In genomic region chr1:79193211-79194079, GRCh38 we compare ENCODE assay signal across 8 cellular contexts.
A peak's percentile ranks its signal among the peaks of the same experiment; 100 is the strongest.
DNase-seq lines count a peak whose midpoint lies in the region; ATAC-seq and TF ChIP-seq lines count a peak whose summit lies in the region.

No MANE protein-coding gene starts in this region.

- H3K9me3 ChIP-seq in RWPE2 (ENCODE audit: severe bottlenecking) (no peaks in the 10 kb centered on the region), mucosa of descending colon (no peaks in the 10 kb centered on the region), transverse colon (no peaks in the 10 kb centered on the region), stomach (no peaks in the 10 kb centered on the region)

- H3K4me3 ChIP-seq in RWPE2 (ENCODE audit: severe bottlenecking) (no peak overlapping the region), mucosa of descending colon (no peak overlapping the region), transverse colon (no peak overlapping the region), stomach (no peak overlapping the region)

- WGBS in transverse colon (ENCODE audit: low coverage in 1 of 2), 2 donors = 16 to 18% methylated on average over 5 to 7 of the region's 7 CpGs
- 25 to 32% (median 28%) methylated on average over 7 of the region's 7 CpGs for WGBS in stomach, 5 donors

- no peaks in the 10 kb centered on the region for H3K27me3 ChIP-seq in RWPE2 (ENCODE audit: insufficient read depth, poor library complexity, severe bottlenecking)
- H3K27me3 ChIP-seq in transverse colon = no peaks in the 10 kb centered on the region
- H3K27me3 ChIP-seq in stomach = no peaks in the 10 kb centered on the region

- TF ChIP-seq POLR2A in transverse colon (IDR thresholded peaks at IDR 0.05) (no peak), stomach (IDR thresholded peaks at IDR 0.05) (no peak)

- TF ChIP-seq EP300 in transverse colon (IDR thresholded peaks at IDR 0.05; ENCODE audit: low read depth) (no peak), stomach (IDR thresholded peaks at IDR 0.05) (no peak)

- intact Hi-C loops in mucosa of descending colon (cut with DNase I, micrococcal nuclease) = no loop called here
- intact Hi-C loops in transverse colon (cut with DNase I; ENCODE audit: low total_unique reads) = no loop called here
- intact Hi-C loops in stomach (cut with DNase I; ENCODE audit: low total_unique reads) = no loop called here

- DNase-seq in RWPE2 (ENCODE audit: low spot score) (no peak), mucosa of descending colon (no peak), mesenteric fat pad (ENCODE audit: low spot score) (no peak), transverse colon (no peak), NCI-H446 (lab: John Stamatoyannopoulos, UW) (no peak), stomach (no peak)

- in situ Hi-C loops in transverse colon (cut with MboI; ENCODE audit: low pct_ligation_motif_present in 1 of 4, low pct_unique_long_range_greater_than_20kb in 1 of 4, low sequenced_read_pairs in 3 of 4) = no loop called here

- ATAC-seq in GM19372 (IDR thresholded peaks at IDR 0.05; ENCODE audit: low read depth, unreplicated experiment) = peak; percentile 60
- ATAC-seq in HG03060 (IDR thresholded peaks at IDR 0.05; ENCODE audit: low read depth, unreplicated experiment) = peak; percentile 27
- ATAC-seq in RWPE2 (ENCODE audit: low read depth) = peak; percentile 97
- ATAC-seq in mucosa of descending colon = peak; percentile 41

- H3K4me1 ChIP-seq in RWPE2 (ENCODE audit: insufficient read depth, poor library complexity, severe bottlenecking) = peaks cover 20% of the 10 kb centered on the region
- H3K4me1 ChIP-seq in mucosa of descending colon (ENCODE audit: low read depth) = no peaks in the 10 kb centered on the region
- H3K4me1 ChIP-seq in transverse colon = peaks cover 0 to 5% (median 2%) of the 10 kb centered on the region in 4 donors
- H3K4me1 ChIP-seq in stomach = peaks cover 0 to 3% (median 0%) of the 10 kb centered on the region in 4 donors

- no peak for TF ChIP-seq CTCF in RWPE2 (IDR thresholded peaks at IDR 0.05; ENCODE audit: poor library complexity, severe bottlenecking)
- TF ChIP-seq CTCF in mucosa of descending colon (IDR thresholded peaks at IDR 0.05) = no peak
- no peak for TF ChIP-seq CTCF in transverse colon (IDR thresholded peaks at IDR 0.05)
- TF ChIP-seq CTCF in stomach (IDR thresholded peaks at IDR 0.05) = no peak

- H3K36me3 ChIP-seq in RWPE2 (ENCODE audit: low read depth) = no peaks in the 10 kb centered on the region
- no peaks in the 10 kb centered on the region for H3K36me3 ChIP-seq in mucosa of descending colon (ENCODE audit: low read depth)
- no peaks in the 10 kb centered on the region for H3K36me3 ChIP-seq in transverse colon
- no peaks in the 10 kb centered on the region for H3K36me3 ChIP-seq in stomach

- H3K27ac ChIP-seq in RWPE2 (ENCODE audit: poor library complexity, severe bottlenecking) (peak overlapping the region; percentile 86), transverse colon (no peak overlapping the region), stomach (peak overlapping the region in 2 of 5 donors; percentile 6 to 47)

Comparison
In these comparisons a context has a peak if more than half of its experiments do, and no peak if none do; other contexts are left out.
1. ATAC-seq: peak in every context shown above with its lines; median percentile 97 in RWPE2; 60 in GM19372; 41 in mucosa of descending colon; 27 in HG03060.